ENCODE assay signal across 10 cellular contexts in genomic region chr11:23540101-23540561, GRCh38.
DNase-seq lines count a peak whose midpoint lies in the region; ATAC-seq and TF ChIP-seq lines count a peak whose summit lies in the region.
"Had no signal": no experiment of that assay in that cellular context is flagged by ENCODE, and none has a peak within 500 bp of the region (broad histone marks: within the 10 kb centered on the region; RNA-seq: fewer than 3 reads in every experiment).

No MANE protein-coding gene starts in this region.

- H3K27me3 ChIP-seq in HL-60 (ENCODE audit: insufficient read depth, poor library complexity, severe bottlenecking) = no peaks in the 10 kb centered on the region

- H3K4me3 ChIP-seq in HL-60 (replicated peaks; ENCODE audit: insufficient read depth, low read length) = no peak overlapping the region

- no peak overlapping the region for H3K27ac ChIP-seq in HL-60 (replicated peaks)

- H3K4me1 Mint-ChIP-seq in endothelial cell (ENCODE audit: unreplicated experiment) (peaks cover 9% of the 10 kb centered on the region), natural killer cell (peaks cover 30 to 36% of the 10 kb centered on the region in 2 donors)
- H3K4me1 Mint-ChIP-seq: CD8-positive, alpha-beta memory T cell; central memory CD8-positive, alpha-beta T cell had no signal

- H3K9me3 Mint-ChIP-seq in endothelial cell (ENCODE audit: unreplicated experiment) = no peaks in the 10 kb centered on the region
- no peaks in the 10 kb centered on the region for H3K9me3 Mint-ChIP-seq in natural killer cell
- H3K9me3 Mint-ChIP-seq: central memory CD8-positive, alpha-beta T cell had no signal

- TF ChIP-seq CTCF in HL-60 (IDR thresholded peaks at IDR 0.05; ENCODE audit: insufficient read depth, low read length) = peak; percentile 49
- TF ChIP-seq CTCF in endothelial cell (IDR thresholded peaks at IDR 0.05; ENCODE audit: unreplicated experiment) = peak; percentile 82
- peak; percentile 67 for TF ChIP-seq CTCF in natural killer cell (IDR thresholded peaks at IDR 0.05)

- intact Hi-C loops in natural killer cell (cut with micrococcal nuclease) = loop anchor here (2.0 kb wide), 2 partner anchors 17 to 847 kb away; no protein-coding TSS in a partner anchor

- H3K27ac Mint-ChIP-seq in endothelial cell (ENCODE audit: unreplicated experiment) = no peak overlapping the region
- peak overlapping the region in 1 of 2 donors; percentile 51 for H3K27ac Mint-ChIP-seq in natural killer cell

- H3K36me3 Mint-ChIP-seq in endothelial cell (ENCODE audit: low read depth, unreplicated experiment) = no peaks in the 10 kb centered on the region
- no peaks in the 10 kb centered on the region for H3K36me3 Mint-ChIP-seq in natural killer cell

- H3K4me3 Mint-ChIP-seq in endothelial cell (ENCODE audit: unreplicated experiment) (no peak overlapping the region), natural killer cell (peak overlapping the region; percentile 67)
- H3K4me3 Mint-ChIP-seq: central memory CD8-positive, alpha-beta T cell had no signal

- ATAC-seq in GM21576 (IDR thresholded peaks at IDR 0.05; ENCODE audit: unreplicated experiment) = peak; percentile 96
- peak; percentile 74 to 91 (median 89) for ATAC-seq in natural killer cell

- H3K27me3 Mint-ChIP-seq in endothelial cell (ENCODE audit: unreplicated experiment) = no peaks in the 10 kb centered on the region
- no peaks in the 10 kb centered on the region for H3K27me3 Mint-ChIP-seq in natural killer cell (ENCODE audit: low read depth in 2 of 2)
- H3K27me3 Mint-ChIP-seq: CD8-positive, alpha-beta memory T cell; central memory CD8-positive, alpha-beta T cell had no signal

- DNase-seq in NCI-H510A treated with DMSO at 0.1 percent for 48 hours (lab: John Stamatoyannopoulos, UW) = peak; percentile 70
- DNase-seq in NCI-H510A (lab: John Stamatoyannopoulos, UW) = no peak
- no peak for DNase-seq in HL-60 (ENCODE audit: low read depth in 1 of 2, low spot score in 1 of 2)
- DNase-seq in NOMO-1 treated with DMSO at 0.1 percent for 48 hours (lab: John Stamatoyannopoulos, UW; ENCODE audit: unreplicated experiment) = peak; percentile 33
- DNase-seq in endothelial cell (ENCODE audit: low spot score) = peak; percentile 41
- DNase-seq in natural killer cell = no peak
- no peak for DNase-seq in central memory CD4-positive, alpha-beta T cell

Comparison
In these comparisons a context has a peak if more than half of its experiments do, and no peak if none do; other contexts are left out.
1. DNase-seq: peak in NCI-H510A treated with DMSO at 0.1 percent for 48 hours (single experiment), NOMO-1 treated with DMSO at 0.1 percent for 48 hours (single experiment) and endothelial cell (single experiment); none in NCI-H510A (single experiment), HL-60 (0 of 2), natural killer cell (single experiment) and central memory CD4-positive, alpha-beta T cell (single experiment).
2. Peak in every context shown above with its lines, with median percentiles within 50 percentile points of each other: CTCF ChIP-seq.